Comparison of ENCODE assay signal across 25 cellular contexts in the genomic region with DNA sequence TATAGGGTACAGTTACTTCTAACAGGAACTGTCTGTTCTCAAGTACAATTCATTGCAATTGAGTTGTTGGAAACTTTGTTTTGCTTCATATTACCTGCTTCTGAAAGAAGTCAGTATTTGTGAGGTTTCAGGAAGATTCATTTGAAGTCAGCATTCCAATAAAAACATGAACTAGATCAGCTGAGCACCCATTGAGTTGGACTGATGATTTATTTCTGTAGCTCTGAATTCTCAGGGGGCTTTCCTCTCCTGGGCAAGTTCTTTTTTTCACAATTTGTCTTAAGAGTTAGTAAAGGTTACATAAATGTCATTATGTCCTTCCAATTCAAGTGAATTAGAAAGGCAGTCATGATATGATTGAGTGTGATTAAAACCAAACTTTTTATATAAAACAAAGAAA.
"Had no signal": no experiment of that assay in that cellular context is flagged by ENCODE, and none has a peak within 500 bp of the region (broad histone marks: within the 10 kb centered on the region; RNA-seq: fewer than 3 reads in every experiment).

No MANE protein-coding gene starts in this region.

- H3K4me1 Mint-ChIP-seq: nephron had no signal

- ATAC-seq: effector memory CD8-positive, alpha-beta T cell; esophagus mucosa; left lung; pancreas; psoas muscle; SK-N-SH treated with all-trans-retinoic acid at 6 μM for 48 hours had no signal

- H3K9me3 Mint-ChIP-seq: central memory CD8-positive, alpha-beta T cell; effector memory CD8-positive, alpha-beta T cell; immature natural killer cell had no signal

- DNase-seq: activated CD4-positive, alpha-beta T cell treated with anti-CD3 and anti-CD28 coated beads for 48 hours; activated CD4-positive, CD25-positive, alpha-beta regulatory T cell; activated effector memory CD4-positive, alpha-beta T cell treated with anti-CD3 and anti-CD28 coated beads, Interleukin-2, amount 50 U/mL, for 16 hours; activated naive CD4-positive, alpha-beta T cell treated with anti-CD3 and anti-CD28 coated beads, Interleukin-2, amount 10 ng/mL, durations not matched to agents 7 days and 5 days; activated T-cell treated with anti-CD3 and anti-CD28 coated beads for 4 hours; amniotic stem cell; dorsolateral prefrontal cortex; effector memory CD8-positive, alpha-beta T cell; foreskin melanocyte; glutamatergic neuron; immature natural killer cell; kidney glomerular epithelial cell; left lung; pancreas; psoas muscle; spleen; stimulated activated CD4-positive, alpha-beta T cell treated with anti-CD3 and anti-CD28 coated beads, Interleukin-4, amount 100 ng/mL, for 1 hour; T1000; testis; trophoblast cell; uterus had no signal

- H3K27me3 Mint-ChIP-seq: central memory CD8-positive, alpha-beta T cell; effector memory CD8-positive, alpha-beta T cell had no signal

- H3K27ac Mint-ChIP-seq: activated naive CD4-positive, alpha-beta T cell treated with anti-CD3 and anti-CD28 coated beads, Interleukin-2, amount 10 ng/mL, durations not matched to agents 7 days and 5 days; immature natural killer cell; nephron had no signal

- H3K4me3 Mint-ChIP-seq: activated naive CD4-positive, alpha-beta T cell treated with anti-CD3 and anti-CD28 coated beads, Interleukin-2, amount 10 ng/mL, durations not matched to agents 7 days and 5 days; central memory CD8-positive, alpha-beta T cell; effector memory CD8-positive, alpha-beta T cell; immature natural killer cell; nephron had no signal
